8 cellular contexts compared by ENCODE assay signal in genomic region chr19:55624109-55625003, GRCh38. TPM values are rescaled to one million over a fixed set of nuclear protein-coding genes. Genes with fewer than 3 reads are reported as not detected.
DNase-seq lines count a peak whose midpoint lies in the region; ATAC-seq lines count a peak whose summit lies in the region.

ZNF784 (minus strand) TSS chr19:55624566; CDS start chr19:55624561, 5 bp downstream.

- H3K4me1 ChIP-seq in CD4-positive, alpha-beta memory T cell (ENCODE audit: insufficient read depth, low read length), result peaks cover 38% of the 10 kb centered on the region

- peaks cover 0 to 11% of the 10 kb centered on the region in 2 donors for H3K36me3 Mint-ChIP-seq in CD4-positive, alpha-beta memory T cell
- H3K36me3 Mint-ChIP-seq in activated naive CD4-positive, alpha-beta T cell treated with anti-CD3 and anti-CD28 coated beads, Interleukin-2, amount 50 U/mL, for 24 hours, result peaks cover 2% of the 10 kb centered on the region

- peak; percentile 90 to 94 (median 93) for DNase-seq in CD4-positive, alpha-beta memory T cell
- DNase-seq in NCI-H1092 (lab: John Stamatoyannopoulos, UW) (peak; percentile 87), SK-N-MC (ENCODE audit: low read depth, low spot score) (peak; percentile 56), globus pallidus (ENCODE audit: low spot score) (peak; percentile 88), occipital lobe (lab: John Stamatoyannopoulos, UW) (peak; percentile 91), substantia nigra (lab: John Stamatoyannopoulos, UW) (peak; percentile 59 to 96 (median 88))

- H3K9me3 Mint-ChIP-seq in CD4-positive, alpha-beta memory T cell, result no peaks in the 10 kb centered on the region
- H3K9me3 Mint-ChIP-seq in activated naive CD4-positive, alpha-beta T cell treated with anti-CD3 and anti-CD28 coated beads, Interleukin-2, amount 50 U/mL, for 24 hours, result no peaks in the 10 kb centered on the region

- H3K4me1 Mint-ChIP-seq in CD4-positive, alpha-beta memory T cell, result peaks cover 30 to 57% (median 42%) of the 10 kb centered on the region in 4 donors
- H3K4me1 Mint-ChIP-seq in activated naive CD4-positive, alpha-beta T cell treated with anti-CD3 and anti-CD28 coated beads, Interleukin-2, amount 50 U/mL, for 24 hours, result peaks cover 51% of the 10 kb centered on the region

- H3K27ac ChIP-seq in CD4-positive, alpha-beta memory T cell (ENCODE audit: low read depth, low read length), result peak within 1 kb of the TSS; percentile 88
- peak within 1 kb of the TSS; percentile 90 for H3K27ac ChIP-seq in SK-N-MC
- peak within 1 kb of the TSS; percentile 97 for H3K27ac ChIP-seq in substantia nigra (ENCODE audit: low read depth, low read length, poor library complexity, severe bottlenecking)

- CTCF ChIA-PET in CD4-positive, alpha-beta memory T cell (lab: Charles Lee; ENCODE audit: partially characterized antibody), result interaction anchor here (0.6 to 9.1 kb wide), 12 partner anchors 8 to 471 kb away, joined by 3 to 94 read pairs (median 7); partner anchors contain the start of genes FIZ1, ZNF524 and ZNF865

- POLR2A ChIA-PET in CD4-positive, alpha-beta memory T cell (lab: Charles Lee; ENCODE audit: partially characterized antibody), result interaction anchor here (0.6 to 6.2 kb wide), 17 partner anchors 9 to 508 kb away, joined by 3 to 95 read pairs (median 4); partner anchors contain the start of genes FIZ1, PPP6R1, TMEM238 and UBE2S

- H3K9me3 ChIP-seq in CD4-positive, alpha-beta memory T cell (ENCODE audit: control insufficient read depth in 1 of 2, low read length in 2 of 2), result no peaks in the 10 kb centered on the region
- H3K9me3 ChIP-seq in SK-N-MC (ENCODE audit: low read depth, low read length), result no peaks in the 10 kb centered on the region

- H3K36me3 ChIP-seq in CD4-positive, alpha-beta memory T cell (ENCODE audit: insufficient read depth, low read length), result no peaks in the 10 kb centered on the region
- no peaks in the 10 kb centered on the region for H3K36me3 ChIP-seq in SK-N-MC (ENCODE audit: insufficient read depth, low read length)

- no peaks in the 10 kb centered on the region for H3K27me3 Mint-ChIP-seq in CD4-positive, alpha-beta memory T cell
- no peaks in the 10 kb centered on the region for H3K27me3 Mint-ChIP-seq in activated naive CD4-positive, alpha-beta T cell treated with anti-CD3 and anti-CD28 coated beads, Interleukin-2, amount 50 U/mL, for 24 hours

- peak; percentile 53 for ATAC-seq in GM21723 (IDR thresholded peaks at IDR 0.05; ENCODE audit: unreplicated experiment)

- peak within 1 kb of the TSS; percentile 88 to 96 (median 90) for H3K4me3 Mint-ChIP-seq in CD4-positive, alpha-beta memory T cell
- peak within 1 kb of the TSS; percentile 89 for H3K4me3 Mint-ChIP-seq in activated naive CD4-positive, alpha-beta T cell treated with anti-CD3 and anti-CD28 coated beads, Interleukin-2, amount 50 U/mL, for 24 hours

- H3K4me3 ChIP-seq in CD4-positive, alpha-beta memory T cell (ENCODE audit: low read length in 2 of 2), result peak within 1 kb of the TSS; percentile 57 to 64
- peak within 1 kb of the TSS; percentile 82 for H3K4me3 ChIP-seq in SK-N-MC

- no peaks in the 10 kb centered on the region for H3K27me3 ChIP-seq in CD4-positive, alpha-beta memory T cell (ENCODE audit: insufficient read depth, low read length)

- H3K9ac ChIP-seq in SK-N-MC (ENCODE audit: insufficient read length), result peak within 1 kb of the TSS; percentile 86

- H3K27ac Mint-ChIP-seq in CD4-positive, alpha-beta memory T cell, result peak within 1 kb of the TSS; percentile 96 to 99 (median 98)
- H3K27ac Mint-ChIP-seq in activated naive CD4-positive, alpha-beta T cell treated with anti-CD3 and anti-CD28 coated beads, Interleukin-2, amount 50 U/mL, for 24 hours, result peak within 1 kb of the TSS; percentile 98

- intact Hi-C loops in CD4-positive, alpha-beta memory T cell (cut with micrococcal nuclease), result loop anchor here (1.0 to 10.0 kb wide), 7 partner anchors 8 to 240 kb away; partner anchors contain the start of genes FIZ1, RPL28, TMEM238 and ZNF628

RNA-seq across cellular contexts. Expression of gene ZNF784, which starts in this region (rescaled TPM):
- total RNA-seq in CD4-positive, alpha-beta memory T cell, result 1 to 10 TPM; 7.4 TPM
- 1 to 10 TPM; 1.7 to 2.1 TPM for polyA plus RNA-seq in CD4-positive, alpha-beta memory T cell
- 5.1 TPM for total RNA-seq in occipital lobe

Comparison
In these comparisons a context has a peak if more than half of its experiments do, and no peak if none do; other contexts are left out.
1. Peak in every context shown above with its lines: DNase-seq, ATAC-seq, H3K4me3 ChIP-seq and H3K27ac ChIP-seq.